Comparison of ENCODE assay signal across 25 cellular contexts in the genomic region with DNA sequence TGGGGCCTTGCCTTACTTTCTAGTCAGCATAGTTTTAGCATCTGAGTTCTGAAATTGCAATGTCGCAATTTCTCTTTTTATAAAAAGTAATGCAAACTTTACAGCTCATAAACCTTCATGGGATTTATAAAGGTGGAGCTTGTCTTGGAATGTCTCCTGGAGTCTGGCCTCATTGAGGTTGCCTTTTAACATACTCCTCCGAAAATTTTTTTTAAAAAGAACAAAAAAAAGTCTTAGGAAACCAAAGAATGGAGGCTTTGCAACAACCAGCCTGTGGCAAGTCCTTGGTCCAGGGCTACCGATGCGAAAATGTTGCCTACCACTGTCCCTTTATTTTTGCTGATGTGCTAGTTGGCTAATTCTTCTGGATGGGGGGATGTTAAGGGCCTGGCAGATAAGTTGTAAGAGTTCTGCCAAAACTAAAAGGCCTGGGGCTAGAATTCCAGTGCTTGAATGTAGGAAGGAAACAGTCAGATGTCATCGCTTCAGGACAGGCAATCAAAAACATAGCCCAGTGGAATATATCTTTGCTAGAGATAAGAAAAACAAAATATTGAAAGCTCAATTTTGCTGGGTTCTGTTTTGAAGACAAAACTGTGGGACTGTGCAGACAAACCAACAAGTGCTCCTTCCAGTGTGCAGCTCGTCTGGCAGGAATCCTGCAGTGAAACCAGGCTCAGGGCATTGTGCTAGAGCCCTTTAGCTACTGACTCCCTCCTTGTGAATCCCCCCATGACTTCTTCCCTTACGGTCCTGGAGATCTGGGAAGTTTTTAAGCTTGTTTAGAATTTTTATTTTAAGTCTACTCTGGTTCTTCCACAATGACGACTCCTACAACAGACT.
A peak's percentile ranks its signal among the peaks of the same experiment; 100 is the strongest.
DNase-seq lines count a peak whose midpoint lies in the region; ATAC-seq and TF ChIP-seq lines count a peak whose summit lies in the region.
"Had no signal": no experiment of that assay in that cellular context is flagged by ENCODE, and none has a peak within 500 bp of the region (broad histone marks: within the 10 kb centered on the region; RNA-seq: fewer than 3 reads in every experiment).

No MANE protein-coding gene starts in this region.

- H3K27ac ChIP-seq in right atrium auricular region (no peak overlapping the region), mesenchymal stem cell (ENCODE audit: low read length, poor library complexity, severe bottlenecking) (peak overlapping the region; percentile 89)
- H3K27ac ChIP-seq: A549, breast epithelium, C4-2B, dorsolateral prefrontal cortex, gastrocnemius medialis, HL-60, prostate gland, WERI-Rb-1 had no signal

- peaks cover 46% of the 10 kb centered on the region for H3K4me1 Mint-ChIP-seq in chondrocyte (ENCODE audit: low read depth)
- no peaks in the 10 kb centered on the region for H3K4me1 Mint-ChIP-seq in stimulated activated naive CD8-positive, alpha-beta T cell treated with anti-CD3 and anti-CD28 coated beads, Interleukin-15, amount 100 ng/mL, for 72 hours
- H3K4me1 Mint-ChIP-seq: neural crest cell had no signal

- intact Hi-C loops in left ventricle myocardium superior (cut with micrococcal nuclease) = no loop called here

- H3K14ac ChIP-seq in mesenchymal stem cell (ENCODE audit: low read length in 2 of 2) = no peak overlapping the region

- H3K9me3 ChIP-seq in right atrium auricular region (no peaks in the 10 kb centered on the region), mesenchymal stem cell (ENCODE audit: control insufficient read depth, low read length) (no peaks in the 10 kb centered on the region)
- H3K9me3 ChIP-seq: A549, breast epithelium, gastrocnemius medialis, prostate gland had no signal

- no peaks in the 10 kb centered on the region for H3K27me3 Mint-ChIP-seq in chondrocyte (ENCODE audit: low read depth)
- H3K27me3 Mint-ChIP-seq in stimulated activated naive CD8-positive, alpha-beta T cell treated with anti-CD3 and anti-CD28 coated beads, Interleukin-15, amount 100 ng/mL, for 72 hours = no peaks in the 10 kb centered on the region

- no peak overlapping the region for H3K18ac ChIP-seq in mesenchymal stem cell (ENCODE audit: low read depth in 1 of 2, low read length in 2 of 2)

- H3K9ac ChIP-seq in mesenchymal stem cell (ENCODE audit: low read length) = no peak overlapping the region

- H3K79me1 ChIP-seq in mesenchymal stem cell (replicated peaks; ENCODE audit: low read length, poor library complexity, severe bottlenecking) = no peaks in the 10 kb centered on the region

- H3K4me1 ChIP-seq in right atrium auricular region = no peaks in the 10 kb centered on the region
- H3K4me1 ChIP-seq in mesenchymal stem cell (ENCODE audit: control insufficient read depth, insufficient read depth, low read depth, low read length) = peaks cover 10% of the 10 kb centered on the region
- H3K4me1 ChIP-seq: A549, breast epithelium, gastrocnemius medialis, prostate gland had no signal

- peaks cover 2% of the 10 kb centered on the region for H3K36me3 Mint-ChIP-seq in chondrocyte (ENCODE audit: low read depth)

- H2BK5ac ChIP-seq in mesenchymal stem cell (ENCODE audit: low read depth, low read length, poor library complexity, severe bottlenecking) = peak overlapping the region; percentile 58

- no peak overlapping the region for H3K23ac ChIP-seq in mesenchymal stem cell (ENCODE audit: low read length in 2 of 2)

- 81% methylated on average over 5 of the region's 8 CpGs for whole genome bisulfite sequencing in mesenchymal stem cell

- no peaks in the 10 kb centered on the region for H3K27me3 ChIP-seq in right atrium auricular region
- no peaks in the 10 kb centered on the region for H3K27me3 ChIP-seq in mesenchymal stem cell (ENCODE audit: control insufficient read depth in 1 of 2, insufficient read depth in 1 of 2, low read length in 2 of 2)
- H3K27me3 ChIP-seq: breast epithelium, gastrocnemius medialis, spleen had no signal

- no peak for DNase-seq in left ventricle myocardium superior
- DNase-seq in right atrium auricular region (ENCODE audit: low spot score) = no peak
- no peak for DNase-seq in chondrocyte (ENCODE audit: low spot score)
- DNase-seq in mesenchymal stem cell = no peak
- DNase-seq in RPMI8226 = no peak
- DNase-seq in stimulated activated naive CD8-positive, alpha-beta T cell treated with anti-CD3 and anti-CD28 coated beads, Interleukin-15, Interleukin-2, amounts not matched to agents 100 U/mL and 50 U/mL, for 24 hours = no peak
- no peak for DNase-seq in superior temporal gyrus (ENCODE audit: extremely low spot score)
- DNase-seq in stimulated activated naive CD8-positive, alpha-beta T cell treated with anti-CD3 and anti-CD28 coated beads, Interleukin-15, amount 100 ng/mL, for 72 hours = no peak
- DNase-seq: activated effector memory CD4-positive, alpha-beta T cell treated with anti-CD3 and anti-CD28 coated beads, Interleukin-2, amount 50 U/mL, for 16 hours; dorsolateral prefrontal cortex; gastrocnemius medialis; GDM1; MM.1S; NCI-H1436 treated with DMSO at 0.1 percent for 48 hours; spleen; stimulated activated CD4-positive, alpha-beta T cell treated with anti-CD3 and anti-CD28 coated beads, Interleukin-4, amount 100 ng/mL, for 24 hours; T-helper 2 cell; WERI-Rb-1 had no signal

- no peak overlapping the region for H2BK12ac ChIP-seq in mesenchymal stem cell (ENCODE audit: low read length in 2 of 2)

- no peak overlapping the region for H2AK5ac ChIP-seq in mesenchymal stem cell (ENCODE audit: low read length, severe bottlenecking)

- H2BK15ac ChIP-seq in mesenchymal stem cell (ENCODE audit: low read depth, poor library complexity, severe bottlenecking) = no peak overlapping the region

- H3K27ac Mint-ChIP-seq in chondrocyte (ENCODE audit: unreplicated experiment) = peak overlapping the region; percentile 87
- no peak overlapping the region for H3K27ac Mint-ChIP-seq in stimulated activated naive CD8-positive, alpha-beta T cell treated with anti-CD3 and anti-CD28 coated beads, Interleukin-15, amount 100 ng/mL, for 72 hours
- H3K27ac Mint-ChIP-seq: GM23338 had no signal

- H3K4ac ChIP-seq in mesenchymal stem cell (ENCODE audit: low read depth in 1 of 2, low read length in 2 of 2) = no peak overlapping the region

- H2BK120ac ChIP-seq in mesenchymal stem cell (ENCODE audit: low read depth, low read length) = no peak overlapping the region

- H3K36me3 ChIP-seq in right atrium auricular region (no peaks in the 10 kb centered on the region), mesenchymal stem cell (ENCODE audit: control insufficient read depth in 1 of 2, insufficient read depth in 2 of 2, low read depth in 1 of 2, low read length in 2 of 2) (no peaks in the 10 kb centered on the region)
- H3K36me3 ChIP-seq: breast epithelium, gastrocnemius medialis, prostate gland, spleen, WERI-Rb-1 had no signal

- H4K8ac ChIP-seq in mesenchymal stem cell (ENCODE audit: low read length) = no peak overlapping the region

- H3K4me3 Mint-ChIP-seq in chondrocyte (ENCODE audit: unreplicated experiment) = peak overlapping the region; percentile 38
- H3K4me3 Mint-ChIP-seq in stimulated activated naive CD8-positive, alpha-beta T cell treated with anti-CD3 and anti-CD28 coated beads, Interleukin-15, amount 100 ng/mL, for 72 hours = no peak overlapping the region
- H3K4me3 Mint-ChIP-seq: GM23338, neural crest cell had no signal

- H3K9me3 Mint-ChIP-seq in chondrocyte (ENCODE audit: low read depth) = no peaks in the 10 kb centered on the region
- no peaks in the 10 kb centered on the region for H3K9me3 Mint-ChIP-seq in stimulated activated naive CD8-positive, alpha-beta T cell treated with anti-CD3 and anti-CD28 coated beads, Interleukin-15, amount 100 ng/mL, for 72 hours
- H3K9me3 Mint-ChIP-seq: GM23338, neural crest cell had no signal

- H3K4me3 ChIP-seq in right atrium auricular region = no peak overlapping the region
- H3K4me3 ChIP-seq in mesenchymal stem cell (ENCODE audit: insufficient read depth in 1 of 2, low read depth in 1 of 2, low read length in 2 of 2) = no peak overlapping the region
- H3K4me3 ChIP-seq: A549, breast epithelium, dorsolateral prefrontal cortex, gastrocnemius medialis, GM23338, prostate gland, spleen had no signal

- no peak overlapping the region for H2AFZ ChIP-seq in mesenchymal stem cell (ENCODE audit: low read depth, low read length)
- H2AFZ ChIP-seq: GM23338 had no signal

- H4K91ac ChIP-seq in mesenchymal stem cell (ENCODE audit: low read length) = no peak overlapping the region

- H3K4me2 ChIP-seq in mesenchymal stem cell (ENCODE audit: low read length, poor library complexity, severe bottlenecking) = no peak overlapping the region
- H3K4me2 ChIP-seq: A549, GM23338 had no signal

- peak; percentile 58 for ATAC-seq in left ventricle myocardium superior
- ATAC-seq in stimulated activated naive CD8-positive, alpha-beta T cell treated with anti-CD3 and anti-CD28 coated beads, Interleukin-15, Interleukin-2, amounts not matched to agents 100 U/mL and 50 U/mL, for 24 hours = no peak
- no peak for ATAC-seq in stimulated activated naive CD8-positive, alpha-beta T cell treated with anti-CD3 and anti-CD28 coated beads, Interleukin-15, amount 100 ng/mL, for 72 hours
- ATAC-seq: A549, gastrocnemius medialis, GM23338 had no signal

- no peak for TF ChIP-seq CTCF in right atrium auricular region (IDR thresholded peaks at IDR 0.05)
- TF ChIP-seq CTCF in chondrocyte (IDR thresholded peaks at IDR 0.05) = no peak
